In the genomic region with DNA sequence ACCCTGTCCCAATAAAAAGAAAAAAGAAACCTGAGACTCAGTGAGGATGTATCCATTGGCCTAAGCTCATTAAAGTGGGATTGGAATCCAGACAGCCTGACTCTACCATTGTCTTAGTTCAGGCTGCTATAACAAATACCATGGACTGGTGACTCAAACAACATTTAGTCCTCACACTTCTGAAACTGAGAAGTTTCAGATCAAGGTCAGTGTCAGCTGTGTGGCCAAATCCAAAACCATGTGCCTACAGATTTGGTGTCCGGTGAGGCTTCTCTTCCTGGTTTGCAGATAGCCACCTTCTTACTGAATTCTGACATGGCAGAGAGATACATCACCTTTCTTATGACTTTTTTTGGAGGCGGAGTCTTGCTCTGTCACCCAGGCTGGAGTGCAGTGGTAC, we compare ENCODE assay signal across 23 cellular contexts. TPM values are rescaled to one million over a fixed set of nuclear protein-coding genes. Genes with fewer than 3 reads are reported as not detected.
DNase-seq lines count a peak whose midpoint lies in the region; ATAC-seq, FAIRE-seq and TF ChIP-seq lines count a peak whose summit lies in the region.
"Had no signal": no experiment of that assay in that cellular context is flagged by ENCODE, and none has a peak within 500 bp of the region (broad histone marks: within the 10 kb centered on the region; RNA-seq: fewer than 3 reads in every experiment).

No MANE protein-coding gene starts in this region.

- TF ChIP-seq EP300 in HepG2 (IDR thresholded peaks at IDR 0.05; ENCODE audit: low read depth in 2 of 2, low read length in 2 of 2) = no peak
- TF ChIP-seq EP300 in HepG2 (CRISPR knock-in tag; IDR thresholded peaks at IDR 0.05; ENCODE audit: borderline replicate concordance) = no peak

- DNase-seq in activated CD8-positive, alpha-beta T cell treated with anti-CD3 and anti-CD28 coated beads for 36 hours = no peak
- DNase-seq in activated CD8-positive, alpha-beta T cell treated with anti-CD3 and anti-CD28 coated beads, Interleukin-2, amount 10 ng/mL, durations not matched to agents 7 days and 5 days = no peak
- peak; percentile 13 for DNase-seq in stimulated activated naive B cell treated with anti-CD40 and anti-IgM and Interleukin-4, amounts not matched to agents 10 μg/mL and 1 μg/mL and 100 μg/mL, for 72 hours
- no peak for DNase-seq in HepG2 (ENCODE audit: low spot score)
- DNase-seq in activated gamma-delta T cell treated with Interleukin-2 at 50 U/mL for 16 hours = no peak
- DNase-seq in OCI-M1 (lab: John Stamatoyannopoulos, UW) = no peak
- DNase-seq: 8988T; activated CD4-positive, CD25-positive, alpha-beta regulatory T cell; activated CD8-positive, alpha-beta memory T cell treated with anti-CD3 and anti-CD28 coated beads for 24 hours; activated naive CD8-positive, alpha-beta T cell treated with anti-CD3 and anti-CD28 coated beads, Interleukin-2, amount 10 ng/mL, durations not matched to agents 7 days and 5 days; activated T-cell treated with anti-CD3 and anti-CD28 coated beads, Interleukin-2, amount 50 U/mL, for 48 hours; H7; heart right ventricle; left ventricle myocardium superior; NCI-H1694 treated with DMSO at 0.1 percent for 48 hours; NCI-H345; T1000 had no signal

- no peak overlapping the region for H3K4me3 Mint-ChIP-seq in activated CD8-positive, alpha-beta T cell treated with anti-CD3 and anti-CD28 coated beads for 36 hours
- H3K4me3 Mint-ChIP-seq in activated CD8-positive, alpha-beta T cell treated with anti-CD3 and anti-CD28 coated beads, Interleukin-2, amount 10 ng/mL, durations not matched to agents 7 days and 5 days = no peak overlapping the region
- no peak overlapping the region for H3K4me3 Mint-ChIP-seq in stimulated activated naive B cell treated with anti-CD40 and anti-IgM and Interleukin-4, amounts not matched to agents 10 μg/mL and 1 μg/mL and 100 μg/mL, for 72 hours
- H3K4me3 Mint-ChIP-seq: activated naive CD8-positive, alpha-beta T cell treated with anti-CD3 and anti-CD28 coated beads, Interleukin-2, amount 10 ng/mL, durations not matched to agents 7 days and 5 days; brain had no signal

- no peaks in the 10 kb centered on the region for H3K9me3 ChIP-seq in HepG2 (ENCODE audit: low read length)
- H3K9me3 ChIP-seq: upper lobe of left lung had no signal

- 92% methylated on average over 2 of the region's 2 CpGs for WGBS in HepG2 (ENCODE audit: low lambda C conversion rate)

- no peak overlapping the region for H3K27ac ChIP-seq in HepG2 (ENCODE audit: extremely low read length, insufficient read depth, low read length)
- H3K27ac ChIP-seq: heart right ventricle, RWPE1, upper lobe of left lung had no signal

- H3K36me3 Mint-ChIP-seq in activated CD8-positive, alpha-beta T cell treated with anti-CD3 and anti-CD28 coated beads for 36 hours (ENCODE audit: low read depth) = no peaks in the 10 kb centered on the region
- H3K36me3 Mint-ChIP-seq in activated CD8-positive, alpha-beta T cell treated with anti-CD3 and anti-CD28 coated beads, Interleukin-2, amount 10 ng/mL, durations not matched to agents 7 days and 5 days (ENCODE audit: low read depth) = no peaks in the 10 kb centered on the region
- no peaks in the 10 kb centered on the region for H3K36me3 Mint-ChIP-seq in stimulated activated naive B cell treated with anti-CD40 and anti-IgM and Interleukin-4, amounts not matched to agents 10 μg/mL and 1 μg/mL and 100 μg/mL, for 72 hours
- H3K36me3 Mint-ChIP-seq: activated naive CD8-positive, alpha-beta T cell treated with anti-CD3 and anti-CD28 coated beads, Interleukin-2, amount 10 ng/mL, durations not matched to agents 7 days and 5 days; brain had no signal

- CTCF ChIA-PET in activated CD8-positive, alpha-beta T cell treated with anti-CD3 and anti-CD28 coated beads for 36 hours (lab: Charles Lee) = interaction anchor here (1.1 to 2.2 kb wide), 2 partner anchors 20 to 29 kb away, joined by 4 to 7 read pairs; no protein-coding TSS in a partner anchor
- CTCF ChIA-PET in activated CD8-positive, alpha-beta T cell treated with anti-CD3 and anti-CD28 coated beads, Interleukin-2, amount 10 ng/mL, durations not matched to agents 7 days and 5 days (lab: Charles Lee) = interaction anchor here (3.4 kb wide), 1 partner anchor 20 kb away, joined by 22 read pairs; no protein-coding TSS in a partner anchor
- CTCF ChIA-PET in HepG2 (lab: Yijun Ruan, JAX; ENCODE audit: low intra/inter-chr PET ratio, low total read pairs) = no interaction called here

- peaks cover 8% of the 10 kb centered on the region for H3K9me3 Mint-ChIP-seq in activated CD8-positive, alpha-beta T cell treated with anti-CD3 and anti-CD28 coated beads for 36 hours
- peaks cover 3% of the 10 kb centered on the region for H3K9me3 Mint-ChIP-seq in activated CD8-positive, alpha-beta T cell treated with anti-CD3 and anti-CD28 coated beads, Interleukin-2, amount 10 ng/mL, durations not matched to agents 7 days and 5 days (ENCODE audit: insufficient read depth)
- H3K9me3 Mint-ChIP-seq in stimulated activated naive B cell treated with anti-CD40 and anti-IgM and Interleukin-4, amounts not matched to agents 10 μg/mL and 1 μg/mL and 100 μg/mL, for 72 hours = peaks cover 0 to 5% of the 10 kb centered on the region in 2 donors

- no TSS peak for BruUV-seq in HepG2 (replicated peaks; lab: Mats Ljungman, UMichigan)

- no peak for FAIRE-seq in HepG2 (lab: Jason Lieb, UNC)
- FAIRE-seq: colon had no signal

- TF ChIP-seq CTCF in activated CD8-positive, alpha-beta T cell treated with anti-CD3 and anti-CD28 coated beads for 36 hours (IDR thresholded peaks at IDR 0.05) = no peak
- TF ChIP-seq CTCF in HepG2 (CRISPR knock-in tag; IDR thresholded peaks at IDR 0.05) = no peak

- TF ChIP-seq POLR2A in HepG2 (IDR thresholded peaks at IDR 0.05; ENCODE audit: insufficient read depth in 1 of 2, low read depth in 2 of 2, low read length in 2 of 2) = no peak

- H3K79me2 ChIP-seq in HepG2 (ENCODE audit: insufficient read depth, low read length) = no peaks in the 10 kb centered on the region

- peaks cover 5% of the 10 kb centered on the region for H3K4me1 Mint-ChIP-seq in activated CD8-positive, alpha-beta T cell treated with anti-CD3 and anti-CD28 coated beads for 36 hours (ENCODE audit: low read depth)
- H3K4me1 Mint-ChIP-seq in activated CD8-positive, alpha-beta T cell treated with anti-CD3 and anti-CD28 coated beads, Interleukin-2, amount 10 ng/mL, durations not matched to agents 7 days and 5 days (ENCODE audit: low read depth) = peaks cover 8% of the 10 kb centered on the region
- H3K4me1 Mint-ChIP-seq in stimulated activated naive B cell treated with anti-CD40 and anti-IgM and Interleukin-4, amounts not matched to agents 10 μg/mL and 1 μg/mL and 100 μg/mL, for 72 hours = peaks cover 6 to 10% of the 10 kb centered on the region in 2 donors
- H3K4me1 Mint-ChIP-seq: brain had no signal

- H3K27me3 Mint-ChIP-seq in activated CD8-positive, alpha-beta T cell treated with anti-CD3 and anti-CD28 coated beads for 36 hours = no peaks in the 10 kb centered on the region
- H3K27me3 Mint-ChIP-seq in activated CD8-positive, alpha-beta T cell treated with anti-CD3 and anti-CD28 coated beads, Interleukin-2, amount 10 ng/mL, durations not matched to agents 7 days and 5 days (ENCODE audit: low read depth) = peaks cover 2% of the 10 kb centered on the region
- H3K27me3 Mint-ChIP-seq in stimulated activated naive B cell treated with anti-CD40 and anti-IgM and Interleukin-4, amounts not matched to agents 10 μg/mL and 1 μg/mL and 100 μg/mL, for 72 hours = peaks cover 0 to 9% of the 10 kb centered on the region in 2 donors

- TF ChIP-seq RAD21 in HepG2 (CRISPR knock-in tag; IDR thresholded peaks at IDR 0.05) = no peak

- intact Hi-C loops in activated CD8-positive, alpha-beta T cell treated with anti-CD3 and anti-CD28 coated beads for 36 hours (cut with micrococcal nuclease) = no loop called here
- intact Hi-C loops in HepG2 (cut with micrococcal nuclease; ENCODE audit: unreplicated experiment) = no loop called here

- no peaks in the 10 kb centered on the region for H3K36me3 ChIP-seq in HepG2 (replicated peaks in 1 of 2; ENCODE audit: control insufficient read depth in 1 of 2, insufficient read depth in 2 of 2, low read length in 2 of 2)
- H3K36me3 ChIP-seq: heart right ventricle, upper lobe of left lung had no signal

- POLR2A ChIA-PET in activated CD8-positive, alpha-beta T cell treated with anti-CD3 and anti-CD28 coated beads for 36 hours (lab: Charles Lee) = no interaction called here
- POLR2A ChIA-PET in activated CD8-positive, alpha-beta T cell treated with anti-CD3 and anti-CD28 coated beads, Interleukin-2, amount 10 ng/mL, durations not matched to agents 7 days and 5 days (lab: Charles Lee) = no interaction called here
- POLR2A ChIA-PET in HepG2 (lab: Yijun Ruan, JAX) = no interaction called here

- H3K4me3 ChIP-seq in HepG2 (replicated peaks in 1 of 3; ENCODE audit: insufficient read depth in 1 of 3, low read depth in 2 of 3, low read length in 3 of 3) = no peak overlapping the region
- H3K4me3 ChIP-seq: heart right ventricle, upper lobe of left lung had no signal

- no peaks in the 10 kb centered on the region for H3K27me3 ChIP-seq in HepG2 (ENCODE audit: control insufficient read depth in 1 of 2, insufficient read depth in 2 of 2, low read length in 2 of 2)
- H3K27me3 ChIP-seq: upper lobe of left lung had no signal

- no peak overlapping the region for H3K4me2 ChIP-seq in HepG2 (ENCODE audit: low read depth, low read length)

- H3K27ac Mint-ChIP-seq in activated CD8-positive, alpha-beta T cell treated with anti-CD3 and anti-CD28 coated beads for 36 hours = no peak overlapping the region
- no peak overlapping the region for H3K27ac Mint-ChIP-seq in activated CD8-positive, alpha-beta T cell treated with anti-CD3 and anti-CD28 coated beads, Interleukin-2, amount 10 ng/mL, durations not matched to agents 7 days and 5 days
- H3K27ac Mint-ChIP-seq in stimulated activated naive B cell treated with anti-CD40 and anti-IgM and Interleukin-4, amounts not matched to agents 10 μg/mL and 1 μg/mL and 100 μg/mL, for 72 hours = peak overlapping the region; percentile 42
- H3K27ac Mint-ChIP-seq: activated naive CD8-positive, alpha-beta T cell treated with anti-CD3 and anti-CD28 coated beads, Interleukin-2, amount 10 ng/mL, durations not matched to agents 7 days and 5 days; brain had no signal

- H4K20me1 ChIP-seq in HepG2 (ENCODE audit: insufficient read depth, low read length) = no peaks in the 10 kb centered on the region

- no peak overlapping the region for H3K9ac ChIP-seq in HepG2 (ENCODE audit: insufficient read depth, low read depth, low read length)

- no peak overlapping the region for H2AFZ ChIP-seq in HepG2 (ENCODE audit: low read length)

- in situ Hi-C loops in HepG2 (cut with HindIII; ENCODE audit: extremely low pct_ligation_motif_present, low pct_unique_long_range_greater_than_20kb) = no loop called here

- ATAC-seq in activated CD8-positive, alpha-beta T cell treated with anti-CD3 and anti-CD28 coated beads for 36 hours = peak; percentile 34
- ATAC-seq in activated CD8-positive, alpha-beta T cell treated with anti-CD3 and anti-CD28 coated beads, Interleukin-2, amount 10 ng/mL, durations not matched to agents 7 days and 5 days = no peak
- ATAC-seq in GM21360 (IDR thresholded peaks at IDR 0.05; ENCODE audit: unreplicated experiment) = peak; percentile 72
- peak; percentile 86 for ATAC-seq in HG03175 (IDR thresholded peaks at IDR 0.05; ENCODE audit: unreplicated experiment)
- peak; percentile 66 to 91 for ATAC-seq in stimulated activated naive B cell treated with anti-CD40 and anti-IgM and Interleukin-4, amounts not matched to agents 10 μg/mL and 1 μg/mL and 100 μg/mL, for 72 hours (replicated peaks)
- no peak for ATAC-seq in HepG2
- ATAC-seq: heart right ventricle, left ventricle myocardium superior had no signal

- H3K4me1 ChIP-seq in HepG2 (ENCODE audit: insufficient read depth, low read length) = peaks cover 8% of the 10 kb centered on the region

RNA-seq across cellular contexts. Expression of gene KDM8, which starts 53.3 kb away (rescaled TPM):
- 10 to 100 TPM; 10.9 to 12.7 TPM for total RNA-seq in activated CD8-positive, alpha-beta T cell treated with anti-CD3 and anti-CD28 coated beads for 36 hours
- total RNA-seq in activated CD8-positive, alpha-beta T cell treated with anti-CD3 and anti-CD28 coated beads, Interleukin-2, amount 10 ng/mL, durations not matched to agents 7 days and 5 days = 10 to 100 TPM; 14.7 to 15.0 TPM
- 5.2 and 8.6 TPM in 2 replicates for total RNA-seq in HepG2 (2016; rRNA removed; fragmentation: Illumina TruSeq; extraction: Trizol)
- total RNA-seq in HepG2 (2016; cell fraction: cytosol; rRNA removed; fragmentation: Illumina TruSeq; extraction: Trizol; ENCODE audit: low read depth) = 4.8 and 8.6 TPM in 2 replicates
- 6.8 and 8.9 TPM in 2 replicates for total RNA-seq in HepG2 (2016; cell fraction: insoluble cytoplasmic fraction; rRNA removed; fragmentation: Illumina TruSeq; extraction: Trizol)
- 5.4 and 6.5 TPM in 2 replicates for total RNA-seq in HepG2 (2016; cell fraction: membrane; rRNA removed; fragmentation: Illumina TruSeq; extraction: Trizol)
- total RNA-seq in HepG2 (2016; cell fraction: nucleus; rRNA removed; fragmentation: Illumina TruSeq; extraction: Trizol) = 10.5 and 11.8 TPM in 2 replicates
- 3.3 and 4.0 TPM in 2 replicates for polyA plus RNA-seq in HepG2 (2011; rRNA removed)
- polyA plus RNA-seq in HepG2 (2011; cell fraction: cytosol; rRNA removed) = 1.7 and 1.8 TPM in 2 replicates
- polyA plus RNA-seq in HepG2 (2011; cell fraction: nucleus; rRNA removed) = 18.0 and 23.0 TPM in 2 replicates
- 3.3 and 3.7 TPM in 2 replicates for polyA plus RNA-seq in HepG2 (2012)
- 1.4 and 2.0 TPM in 2 replicates for polyA plus RNA-seq in HepG2 (2016; cell fraction: cytosol; fragmentation: Illumina TruSeq; extraction: Trizol; ENCODE audit: low read depth)
- polyA plus RNA-seq in HepG2 (2016; cell fraction: insoluble cytoplasmic fraction; fragmentation: Illumina TruSeq; extraction: Trizol; ENCODE audit: low read depth) = 8.2 and 9.2 TPM in 2 replicates
- 2.7 and 2.8 TPM in 2 replicates for polyA plus RNA-seq in HepG2 (2016; cell fraction: membrane; fragmentation: Illumina TruSeq; extraction: Trizol; ENCODE audit: low read depth)
- polyA plus RNA-seq in HepG2 (2016; cell fraction: nucleus; fragmentation: Illumina TruSeq; extraction: Trizol; ENCODE audit: insufficient read depth, low read depth) = 14.1 and 16.6 TPM in 2 replicates
- 8.5 and 15.7 TPM in 2 replicates for polyA minus RNA-seq in HepG2 (2011; rRNA and poly(A)+ RNA removed; ENCODE audit: low replicate concordance)
- polyA minus RNA-seq in HepG2 (2011; cell fraction: cytosol; rRNA and poly(A)+ RNA removed) = 1.7 and 2.4 TPM in 2 replicates
- 13.1 and 14.7 TPM in 2 replicates for polyA minus RNA-seq in HepG2 (2011; cell fraction: nucleus; rRNA and poly(A)+ RNA removed)

Comparison
In these comparisons a context has a peak if more than half of its experiments do, and no peak if none do; other contexts are left out.
1. ATAC-seq: peak in activated CD8-positive, alpha-beta T cell treated with anti-CD3 and anti-CD28 coated beads for 36 hours (single experiment), GM21360 (single experiment), HG03175 (single experiment) and stimulated activated naive B cell treated with anti-CD40 and anti-IgM and Interleukin-4, amounts not matched to agents 10 μg/mL and 1 μg/mL and 100 μg/mL, for 72 hours (2 of 2); none in activated CD8-positive, alpha-beta T cell treated with anti-CD3 and anti-CD28 coated beads, Interleukin-2, amount 10 ng/mL, durations not matched to agents 7 days and 5 days (single experiment) and HepG2 (single experiment).